In the genomic region with DNA sequence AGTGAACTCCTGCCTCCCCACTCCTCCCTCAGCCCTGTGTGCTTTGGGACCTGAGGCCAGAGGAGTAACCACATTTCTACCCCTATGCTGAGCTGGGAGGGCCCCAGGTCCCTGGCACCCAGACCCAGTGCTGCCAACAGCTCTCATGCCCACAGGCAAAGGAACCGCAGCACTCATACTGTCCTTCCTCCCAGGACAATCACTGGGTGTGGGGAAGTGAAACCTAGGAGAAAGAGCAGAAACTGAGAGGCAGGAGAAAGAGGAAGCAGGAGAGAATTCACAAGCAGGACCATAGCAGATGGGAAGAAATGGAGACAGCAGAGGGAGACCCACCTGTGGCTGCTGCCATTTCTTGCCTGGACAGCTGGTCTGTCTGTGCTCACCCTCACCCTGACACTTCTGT, we compare ENCODE assay signal across 10 cellular contexts. TPM values are rescaled to one million over a fixed set of nuclear protein-coding genes. Genes with fewer than 3 reads are reported as not detected.
DNase-seq lines count a peak whose midpoint lies in the region; ATAC-seq and TF ChIP-seq lines count a peak whose summit lies in the region.
"Had no signal": no experiment of that assay in that cellular context is flagged by ENCODE, and none has a peak within 500 bp of the region (broad histone marks: within the 10 kb centered on the region; RNA-seq: fewer than 3 reads in every experiment).

No MANE protein-coding gene starts in this region.

- H3K27ac ChIP-seq in 22Rv1 (peak overlapping the region; percentile 37; the same call in 1 of the 2 replicates), HEK293 (ENCODE audit: extremely low read depth, low read depth, low read length) (0 out of 2 replicates have a peak overlapping the region, but pooled peaks have one; percentile 30), right lobe of liver (peak overlapping the region in 2 of 3 donors; percentile 60 to 75)

- TF ChIP-seq CTCF in 22Rv1 (IDR thresholded peaks at IDR 0.05) (no peak), HEK293 (tag by site-specific recombination; IDR thresholded peaks at IDR 0.05) (no peak), right lobe of liver (IDR thresholded peaks at IDR 0.05) (no peak)

- intact Hi-C loops in activated CD4-positive, alpha-beta memory T cell treated with anti-CD3 and anti-CD28 coated beads for 36 hours (cut with micrococcal nuclease) = loop anchor here (1.0 kb wide), 2 partner anchors 19 to 66 kb away; partner anchors contain the start of gene CCDC97
- intact Hi-C loops in right lobe of liver (cut with DNase I) = no loop called here

- no peaks in the 10 kb centered on the region for H3K9me3 Mint-ChIP-seq in activated CD4-positive, alpha-beta memory T cell treated with anti-CD3 and anti-CD28 coated beads for 36 hours

- H3K36me3 ChIP-seq in HEK293 (ENCODE audit: control insufficient read depth in 2 of 2, insufficient read depth in 1 of 2, low read length in 2 of 2) (peaks cover 18 to 43% of the 10 kb centered on the region in 2 experiments; a peak in 2 of 3 replicates), right lobe of liver (no peaks in the 10 kb centered on the region)

- H3K9me3 ChIP-seq in HEK293 (ENCODE audit: control insufficient read depth, insufficient read depth, low read depth, low read length) = no peaks in the 10 kb centered on the region
- H3K9me3 ChIP-seq in right lobe of liver = no peaks in the 10 kb centered on the region

- no peaks in the 10 kb centered on the region for H3K27me3 Mint-ChIP-seq in activated CD4-positive, alpha-beta memory T cell treated with anti-CD3 and anti-CD28 coated beads for 36 hours

- peaks cover 47% of the 10 kb centered on the region for H3K36me3 Mint-ChIP-seq in activated CD4-positive, alpha-beta memory T cell treated with anti-CD3 and anti-CD28 coated beads for 36 hours

- H3K27ac Mint-ChIP-seq in activated CD4-positive, alpha-beta memory T cell treated with anti-CD3 and anti-CD28 coated beads for 36 hours = peak overlapping the region; percentile 96

- no peak for DNase-seq in activated CD4-positive, alpha-beta memory T cell treated with anti-CD3 and anti-CD28 coated beads for 36 hours
- DNase-seq in right lobe of liver = peak in 1 of 3 donors; percentile 48
- no peak for DNase-seq in stimulated activated CD4-positive, alpha-beta T cell treated with anti-CD3 and anti-CD28 coated beads, Interleukin-4, amount 100 ng/mL, for 4 hours
- no peak for DNase-seq in SHP77 treated with DMSO at 0.1 percent for 48 hours (lab: John Stamatoyannopoulos, UW)
- DNase-seq: DMS79, NCI-H187 treated with DMSO at 0.1 percent for 48 hours had no signal

- peak overlapping the region; percentile 80 for H3K4me3 Mint-ChIP-seq in activated CD4-positive, alpha-beta memory T cell treated with anti-CD3 and anti-CD28 coated beads for 36 hours

- WGBS in right lobe of liver (ENCODE audit: insufficient coverage, low coverage, low lambda C conversion rate, missing lambda C conversion rate) = no CpG with 5 or more reads among the region's 1 CpG

- CTCF ChIA-PET in HEK293 (lab: Yijun Ruan, JAX) = interaction anchor here (1.2 kb wide), 1 partner anchor 235 kb away, joined by 6 read pairs; no protein-coding TSS in a partner anchor
- CTCF ChIA-PET in activated CD4-positive, alpha-beta memory T cell treated with anti-CD3 and anti-CD28 coated beads for 36 hours (lab: Charles Lee) = interaction anchor here (1.6 to 3.6 kb wide), 3 partner anchors 21 to 67 kb away, joined by 3 to 24 read pairs (median 3); partner anchors contain the start of gene TGFB1

- H3K4me1 Mint-ChIP-seq in activated CD4-positive, alpha-beta memory T cell treated with anti-CD3 and anti-CD28 coated beads for 36 hours (ENCODE audit: low read depth) = peaks cover 58% of the 10 kb centered on the region

- H3K4me1 ChIP-seq in HEK293 (ENCODE audit: control insufficient read depth, insufficient read depth, low read length) = peaks cover 12% of the 10 kb centered on the region
- peaks cover 0 to 14% (median 5%) of the 10 kb centered on the region in 4 donors for H3K4me1 ChIP-seq in right lobe of liver

- no peak for TF ChIP-seq POLR2A in right lobe of liver (IDR thresholded peaks at IDR 0.05)

- peak in 2 of 4 donors; percentile 2 to 17 for ATAC-seq in right lobe of liver
- ATAC-seq in HG02610 (IDR thresholded peaks at IDR 0.05; ENCODE audit: unreplicated experiment) = no peak
- ATAC-seq in SK-N-SH treated with all-trans-retinoic acid at 6 μM for 48 hours = no peak

- no peaks in the 10 kb centered on the region for H3K27me3 ChIP-seq in right lobe of liver

- POLR2A ChIA-PET in HEK293 (lab: Yijun Ruan, JAX) = interaction anchor here (1.0 to 1.2 kb wide), 3 partner anchors 10 to 35 kb away, joined by 3 to 6 read pairs (median 4); no protein-coding TSS in a partner anchor
- POLR2A ChIA-PET in activated CD4-positive, alpha-beta memory T cell treated with anti-CD3 and anti-CD28 coated beads for 36 hours (lab: Charles Lee) = interaction anchor here (2.6 to 3.1 kb wide), 2 partner anchors 22 to 65 kb away, joined by 22 to 43 read pairs; partner anchors contain the start of genes HNRNPUL1 and TGFB1

- H3K4me3 ChIP-seq in HEK293 (ENCODE audit: low read depth, low read length) = no peak overlapping the region
- no peak overlapping the region for H3K4me3 ChIP-seq in right lobe of liver

TF ChIP-seq in HEK293, 187 proteins besides CTCF, POLR2A, EP300 and RAD21:
- no peak for TF ChIP-seq GFI1B (tag by site-specific recombination; IDR thresholded peaks at IDR 0.05)
- no peak for TF ChIP-seq ZNF214 (tag by site-specific recombination; IDR thresholded peaks at IDR 0.05; ENCODE audit: borderline replicate concordance)
- TF ChIP-seq SCRT1 (tag by site-specific recombination; IDR thresholded peaks at IDR 0.05; ENCODE audit: borderline replicate concordance) = peak; percentile 91
- peak; percentile 89 for TF ChIP-seq SCRT2 (tag by site-specific recombination; IDR thresholded peaks at IDR 0.05)
- peak; percentile 85 for TF ChIP-seq PRDM1 (tag by site-specific recombination; IDR thresholded peaks at IDR 0.05)
- no peak for TF ChIP-seq ZNF324 (tag by site-specific recombination; IDR thresholded peaks at IDR 0.05)

TF ChIP-seq in SK-N-SH treated with all-trans-retinoic acid at 6 μM for 48 hours, 23 proteins besides CTCF, POLR2A, EP300 and RAD21:
- no peak for TF ChIP-seq ISL1 (CRISPR knock-in tag; IDR thresholded peaks at IDR 0.05)
TF ChIP-seq in SK-N-SH treated with all-trans-retinoic acid at 6 μM for 48 hours: peak in this region for 0.

RNA-seq across cellular contexts. Expression of gene CCDC97, which starts 18.8 kb away (rescaled TPM):
- 10 to 100 TPM; 20.5 to 23.4 TPM for total RNA-seq in activated CD4-positive, alpha-beta memory T cell treated with anti-CD3 and anti-CD28 coated beads for 36 hours
- 1 to 10 TPM; 4.6 to 7.2 (median 6.9) TPM for total RNA-seq in right lobe of liver

RNA-seq across cellular contexts. Expression of gene TGFB1, which starts 24.9 kb away (rescaled TPM):
- total RNA-seq in activated CD4-positive, alpha-beta memory T cell treated with anti-CD3 and anti-CD28 coated beads for 36 hours = 100 to 1,000 TPM; 108 to 110 TPM
- 10 to 100 TPM in 2 of 6 experiments, 1 to 10 TPM in 4; 4.9 to 19.1 (median 8.5) TPM for total RNA-seq in right lobe of liver

RNA-seq across cellular contexts. Expression of gene B9D2, which starts 35.1 kb away (rescaled TPM):
- total RNA-seq in activated CD4-positive, alpha-beta memory T cell treated with anti-CD3 and anti-CD28 coated beads for 36 hours = 1 to 10 TPM; 4.7 to 5.1 TPM
- total RNA-seq in right lobe of liver = 1 to 10 TPM; 1.7 to 4.4 (median 2.6) TPM

RNA-seq across cellular contexts. Expression of gene TMEM91, which starts 47.5 kb away (rescaled TPM):
- 1 to 10 TPM; 4.5 to 4.6 TPM for total RNA-seq in activated CD4-positive, alpha-beta memory T cell treated with anti-CD3 and anti-CD28 coated beads for 36 hours
- 1 to 10 TPM; 1.8 to 4.1 (median 3.0) TPM for total RNA-seq in right lobe of liver

Comparison
In these comparisons a context has a peak if more than half of its experiments do, and no peak if none do; other contexts are left out.
1. RNA of gene TGFB1, which starts 24.9 kb away (total RNA-seq): 108 to 110 TPM in activated CD4-positive, alpha-beta memory T cell treated with anti-CD3 and anti-CD28 coated beads for 36 hours; 4.9 to 19.1 TPM in right lobe of liver; every median in the first group is over 4 times any median in the second.
2. Peak in every context shown above with its lines, with median percentiles within 50 percentile points of each other: H3K27ac ChIP-seq.